Comparison of ENCODE assay signal across 17 cellular contexts in the genomic region with DNA sequence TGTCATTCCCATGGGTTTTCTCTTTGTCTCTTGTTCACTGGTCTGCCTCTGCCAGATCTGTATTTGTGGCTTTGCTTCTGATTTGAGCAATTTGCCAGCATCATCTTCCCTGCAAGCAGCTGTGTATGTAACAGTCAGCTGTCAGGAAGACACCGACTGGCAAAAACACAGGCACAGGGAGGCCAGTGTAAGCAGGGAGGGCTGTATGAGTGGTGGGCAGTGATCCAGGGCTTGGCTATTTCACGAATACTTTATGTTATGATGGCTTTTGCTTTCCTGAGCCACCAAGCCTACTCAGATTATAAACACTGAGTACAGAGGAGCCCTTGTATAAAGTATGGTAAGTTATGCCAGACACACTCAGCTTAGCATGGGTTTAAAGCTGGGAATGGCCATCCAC.
"Had no signal": no experiment of that assay in that cellular context is flagged by ENCODE, and none has a peak within 500 bp of the region (broad histone marks: within the 10 kb centered on the region; RNA-seq: fewer than 3 reads in every experiment).

No MANE protein-coding gene starts in this region.

- H3K9me3 Mint-ChIP-seq: activated naive CD4-positive, alpha-beta T cell treated with anti-CD3 and anti-CD28 coated beads, Interleukin-2, amount 10 ng/mL, durations not matched to agents 7 days and 5 days; activated T-helper 2 cell treated with anti-CD3 and anti-CD28 coated beads, Interferon-gamma antibody, Interleukin-2, Interleukin-4, amounts not matched to agents 10 μg/mL and 5 μg/mL and 100 μg/mL, durations not matched to agents 14 hours and 24 hours and 36 hours; mesothelial cell of epicardium; naive thymus-derived CD8-positive, alpha-beta T cell; stimulated activated naive CD8-positive, alpha-beta T cell treated with anti-CD3 and anti-CD28 coated beads, Interleukin-15, amount 100 ng/mL, for 72 hours; WTC11 had no signal

- H3K4me3 Mint-ChIP-seq: activated naive CD4-positive, alpha-beta T cell treated with anti-CD3 and anti-CD28 coated beads, Interleukin-2, amount 10 ng/mL, durations not matched to agents 7 days and 5 days; mesothelial cell of epicardium; naive thymus-derived CD8-positive, alpha-beta T cell; stimulated activated naive CD8-positive, alpha-beta T cell treated with anti-CD3 and anti-CD28 coated beads, Interleukin-15, amount 100 ng/mL, for 72 hours; WTC11 had no signal

- H3K9me3 ChIP-seq: esophagus squamous epithelium, heart right ventricle, thyroid gland had no signal

- DNase-seq: activated CD4-positive, alpha-beta T cell treated with anti-CD3 and anti-CD28 coated beads for 48 hours; activated naive CD4-positive, alpha-beta T cell treated with anti-CD3 and anti-CD28 coated beads, Interleukin-2, amount 10 ng/mL, durations not matched to agents 7 days and 5 days; brain microvascular endothelial cell; cerebellar nuclear complex; esophagus squamous epithelium; foreskin keratinocyte; heart right ventricle; kidney; naive thymus-derived CD8-positive, alpha-beta T cell; stimulated activated CD4-positive, alpha-beta T cell treated with anti-CD3 and anti-CD28 coated beads, Interleukin-15, amount 100 ng/mL, for 24 hours; stimulated activated CD4-positive, alpha-beta T cell treated with anti-CD3 and anti-CD28 coated beads, Interleukin-4, amount 100 ng/mL, for 24 hours; stimulated activated naive CD8-positive, alpha-beta T cell treated with anti-CD3 and anti-CD28 coated beads, Interleukin-15, amount 100 ng/mL, for 72 hours; thyroid gland had no signal

- H3K4me3 ChIP-seq: esophagus squamous epithelium, heart right ventricle, thyroid gland had no signal

- ATAC-seq: foreskin keratinocyte; heart right ventricle; naive thymus-derived CD8-positive, alpha-beta T cell; SK-N-SH treated with all-trans-retinoic acid at 6 μM for 48 hours; stimulated activated naive CD8-positive, alpha-beta T cell treated with anti-CD3 and anti-CD28 coated beads, Interleukin-15, amount 100 ng/mL, for 72 hours; WTC11 had no signal

- H3K27me3 ChIP-seq: brain microvascular endothelial cell, esophagus squamous epithelium, foreskin keratinocyte, heart right ventricle, thyroid gland had no signal

- H3K4me1 ChIP-seq: esophagus squamous epithelium, foreskin keratinocyte, heart right ventricle, thyroid gland had no signal

- H3K27me3 Mint-ChIP-seq: activated naive CD4-positive, alpha-beta T cell treated with anti-CD3 and anti-CD28 coated beads, Interleukin-2, amount 10 ng/mL, durations not matched to agents 7 days and 5 days; naive thymus-derived CD8-positive, alpha-beta T cell; stimulated activated naive CD8-positive, alpha-beta T cell treated with anti-CD3 and anti-CD28 coated beads, Interleukin-15, amount 100 ng/mL, for 72 hours had no signal

- H3K4me1 Mint-ChIP-seq: activated naive CD4-positive, alpha-beta T cell treated with anti-CD3 and anti-CD28 coated beads, Interleukin-2, amount 10 ng/mL, durations not matched to agents 7 days and 5 days; mesothelial cell of epicardium; stimulated activated naive CD8-positive, alpha-beta T cell treated with anti-CD3 and anti-CD28 coated beads, Interleukin-15, amount 100 ng/mL, for 72 hours; WTC11 had no signal

- H3K27ac ChIP-seq: brain microvascular endothelial cell, esophagus squamous epithelium, foreskin keratinocyte, heart right ventricle, thyroid gland had no signal

- H3K27ac Mint-ChIP-seq: activated naive CD4-positive, alpha-beta T cell treated with anti-CD3 and anti-CD28 coated beads, Interleukin-2, amount 10 ng/mL, durations not matched to agents 7 days and 5 days; activated T-helper 2 cell treated with anti-CD3 and anti-CD28 coated beads, Interferon-gamma antibody, Interleukin-2, Interleukin-4, amounts not matched to agents 10 μg/mL and 5 μg/mL and 100 μg/mL, durations not matched to agents 14 hours and 24 hours and 36 hours; mesothelial cell of epicardium; WTC11 had no signal
